In genomic region chr7:8305625-8306388, GRCh38 we compare ENCODE assay signal across 1 cellular context.
TF ChIP-seq lines count a peak whose summit lies in the region.

No MANE protein-coding gene starts in this region.

TF ChIP-seq in H1, 55 proteins besides CTCF, POLR2A, EP300 and RAD21 (continued from another document):
- TF ChIP-seq GABPA (IDR thresholded peaks at IDR 0.05; ENCODE audit: borderline replicate concordance, insufficient read depth, low read length) (no peak), EGR1 (IDR thresholded peaks at IDR 0.05; ENCODE audit: borderline replicate concordance, low read depth, low read length) (no peak)
TF ChIP-seq in H1: peak in this region for 0.
